ENCODE assay signal across 1 cellular context in genomic region chr1:23793861-23794731, GRCh38.
TF ChIP-seq lines count a peak whose summit lies in the region.

No MANE protein-coding gene starts in this region.

TF ChIP-seq in GM23338, 12 proteins besides CTCF, POLR2A, EP300 and RAD21:
- TF ChIP-seq ZNF114 (CRISPR knock-in tag; IDR thresholded peaks at IDR 0.05) (no peak), POLR2AphosphoS5 (IDR thresholded peaks at IDR 0.05; ENCODE audit: low read depth) (no peak; the same call in none of the 2 replicates), CREB1 (CRISPR knock-in tag; IDR thresholded peaks at IDR 0.05; ENCODE audit: low read depth) (no peak), ZNF462 (CRISPR knock-in tag; IDR thresholded peaks at IDR 0.05) (no peak), NANOG (IDR thresholded peaks at IDR 0.05; ENCODE audit: borderline replicate concordance) (no peak), EZH2 (IDR thresholded peaks at IDR 0.05; ENCODE audit: low read depth, unreplicated experiment) (no peak), STAT1 (IDR thresholded peaks at IDR 0.05; ENCODE audit: unreplicated experiment) (no peak), ETS1 (IDR thresholded peaks at IDR 0.05) (no peak), JUNB (IDR thresholded peaks at IDR 0.05; ENCODE audit: unreplicated experiment) (no peak), EZH2phosphoT487 (IDR thresholded peaks at IDR 0.05; ENCODE audit: unreplicated experiment) (no peak), ZNF331 (CRISPR knock-in tag; IDR thresholded peaks at IDR 0.05; ENCODE audit: low read depth) (no peak), REST (IDR thresholded peaks at IDR 0.05; ENCODE audit: unreplicated experiment) (no peak)
TF ChIP-seq in GM23338: peak in this region for 0.
